ENCODE assay signal across 7 cellular contexts in genomic region chr18:75210274-75211001, GRCh38. TPM values are rescaled to one million over a fixed set of nuclear protein-coding genes. Genes with fewer than 3 reads are reported as not detected.
A peak's percentile ranks its signal among the peaks of the same experiment; 100 is the strongest.
DNase-seq lines count a peak whose midpoint lies in the region; ATAC-seq and TF ChIP-seq lines count a peak whose summit lies in the region.

TSS of gene TSHZ1 (plus strand) at chr18:75210797. CDS start at chr18:75211877, 1,080 bp downstream.

- peak within 1 kb of the TSS; percentile 67 for H3K4ac ChIP-seq in trophoblast cell (ENCODE audit: low read depth, low read length)

- H2BK12ac ChIP-seq in trophoblast cell (ENCODE audit: low read length): peak within 1 kb of the TSS; percentile 51

- peak within 1 kb of the TSS; percentile 61 for H3K14ac ChIP-seq in trophoblast cell (ENCODE audit: low read length)

- peak within 1 kb of the TSS; percentile 67 for H4K12ac ChIP-seq in trophoblast cell (ENCODE audit: low read depth, low read length)

- H3K36me3 ChIP-seq in ascending aorta (no peaks in the 10 kb centered on the region), trophoblast cell (ENCODE audit: control insufficient read depth in 1 of 2, insufficient read depth in 2 of 2, low read length in 2 of 2) (no peaks in the 10 kb centered on the region)

- peaks cover 5% of the 10 kb centered on the region for H3K79me2 ChIP-seq in trophoblast cell (ENCODE audit: control insufficient read depth, insufficient read depth, low read length, poor library complexity)

- H3K9me3 ChIP-seq in ascending aorta (no peaks in the 10 kb centered on the region), trophoblast cell (ENCODE audit: insufficient read depth, low read depth, low read length) (peaks cover 4% of the 10 kb centered on the region)

- H3K4me3 ChIP-seq in ascending aorta (peak within 1 kb of the TSS; percentile 92 to 93), trophoblast cell (ENCODE audit: low read depth, low read length) (peak within 1 kb of the TSS; percentile 83)

- peak within 1 kb of the TSS; percentile 78 for H3K4me2 ChIP-seq in trophoblast cell (ENCODE audit: low read length)

- H2BK5ac ChIP-seq in trophoblast cell (ENCODE audit: low read depth, low read length, poor library complexity): peak within 1 kb of the TSS; percentile 64

- H3K79me1 ChIP-seq in trophoblast cell (ENCODE audit: low read length): peaks cover 8% of the 10 kb centered on the region

- H4K91ac ChIP-seq in trophoblast cell (ENCODE audit: low read depth, low read length): peak within 1 kb of the TSS; percentile 45

- H3K27ac ChIP-seq in ascending aorta (peak within 1 kb of the TSS; percentile 96 to 97), trophoblast cell (ENCODE audit: low read depth, low read length) (peak within 1 kb of the TSS; percentile 77)

- peak within 1 kb of the TSS; percentile 63 for H3K18ac ChIP-seq in trophoblast cell (ENCODE audit: low read length)

- H2AFZ ChIP-seq in trophoblast cell (ENCODE audit: insufficient read depth, low read length, poor library complexity): peak within 1 kb of the TSS; percentile 99

- no CpG with 5 or more reads among the region's 15 CpGs for WGBS in trophoblast cell (ENCODE audit: extremely low coverage, insufficient coverage, insufficient read length)

- intact Hi-C loops in ascending aorta (cut with DNase I): loop anchor here (5.0 to 10.0 kb wide), 3 partner anchors 403 to 1284 kb away; partner anchors contain the start of gene ZNF516
- intact Hi-C loops in left cardiac atrium (cut with DNase I): loop anchor here in 1 of 2 donors (5.0 kb wide), 1 partner anchor 42 kb away; no protein-coding TSS in a partner anchor

- H3K27me3 ChIP-seq in ascending aorta (no peaks in the 10 kb centered on the region), trophoblast cell (ENCODE audit: insufficient read depth, low read length) (peaks cover 39% of the 10 kb centered on the region)

- H2BK120ac ChIP-seq in trophoblast cell (ENCODE audit: insufficient read depth, low read length, poor library complexity): peak within 1 kb of the TSS; percentile 10

- H3K23ac ChIP-seq in trophoblast cell (ENCODE audit: low read length): no peak within 1 kb of the TSS

- H2AK5ac ChIP-seq in trophoblast cell (ENCODE audit: low read length): no peak within 1 kb of the TSS

- TF ChIP-seq CTCF in ascending aorta (IDR thresholded peaks at IDR 0.05): no peak

- H3K4me1 ChIP-seq in ascending aorta (peaks cover 0 to 25% of the 10 kb centered on the region in 2 donors), trophoblast cell (ENCODE audit: control insufficient read depth in 1 of 2, insufficient read depth in 2 of 2, low read length in 2 of 2) (peaks cover 5 to 10% of the 10 kb centered on the region in 2 experiments)

- peak within 1 kb of the TSS; percentile 93 for H4K8ac ChIP-seq in trophoblast cell (ENCODE audit: low read depth, low read length)

- ATAC-seq in GM18498 (IDR thresholded peaks at IDR 0.05; ENCODE audit: unreplicated experiment): peak; percentile 35
- peak; percentile 28 for ATAC-seq in HG02763 (IDR thresholded peaks at IDR 0.05; ENCODE audit: unreplicated experiment)
- peak; percentile 39 to 59 for ATAC-seq in left cardiac atrium

- peak within 1 kb of the TSS; percentile 28 for H3K9ac ChIP-seq in trophoblast cell (ENCODE audit: low read length)

- DNase-seq in NCI-H128 (lab: John Stamatoyannopoulos, UW; ENCODE audit: unreplicated experiment) (peak; percentile 65), SKM-1 (lab: John Stamatoyannopoulos, UW; ENCODE audit: unreplicated experiment) (peak; percentile 89), ascending aorta (ENCODE audit: low spot score in 2 of 2) (peak in 1 of 2 donors; percentile 74), left cardiac atrium (no peak), trophoblast cell (peak; percentile 62 to 80)

RNA-seq across cellular contexts. Expression of gene TSHZ1, which starts in this region (rescaled TPM):
- total RNA-seq in ascending aorta (13.3 TPM), left cardiac atrium (10 to 100 TPM; 14.0 to 22.6 TPM)
- polyA plus RNA-seq in trophoblast cell (2013): 1.2 and 1.4 TPM in 2 replicates
